Comparison of ENCODE assay signal across 8 cellular contexts in the genomic region with DNA sequence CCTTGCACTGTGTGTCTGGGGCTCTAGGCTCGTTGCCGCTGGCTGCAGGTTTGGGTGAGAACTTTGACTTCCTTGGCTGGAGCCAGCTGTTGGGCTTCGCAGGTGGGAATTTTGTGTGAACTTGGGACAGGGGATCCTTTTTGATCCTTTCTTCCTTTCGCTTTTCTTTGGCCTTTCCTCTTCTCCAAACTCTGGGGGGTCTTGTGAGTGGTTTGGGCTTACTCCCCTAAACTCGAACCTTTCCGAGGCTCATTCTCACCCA. TPM values are rescaled to one million over a fixed set of nuclear protein-coding genes. Genes with fewer than 3 reads are reported as not detected.
DNase-seq lines count a peak whose midpoint lies in the region; ATAC-seq lines count a peak whose summit lies in the region.

No MANE protein-coding gene starts in this region.

- H3K27me3 ChIP-seq in layer of hippocampus (ENCODE audit: control insufficient read depth, insufficient read depth, low read length): no peaks in the 10 kb centered on the region

- H3K27ac ChIP-seq in layer of hippocampus (ENCODE audit: low read depth, low read length) (peak overlapping the region; percentile 66), substantia nigra (ENCODE audit: low read depth, low read length, poor library complexity, severe bottlenecking) (peak overlapping the region; percentile 78)

- peak overlapping the region; percentile 88 for H3K4me3 Mint-ChIP-seq in T-helper 2 cell treated with Interferon-gamma antibody and Interleukin-4, amounts not matched to agents 5 μg/mL and 100 μg/mL, for 36 hours
- peak overlapping the region; percentile 86 for H3K4me3 Mint-ChIP-seq in activated naive CD8-positive, alpha-beta T cell treated with anti-CD3 and anti-CD28 coated beads, Interleukin-2, amount 10 ng/mL, durations not matched to agents 7 days and 5 days

- H3K27ac Mint-ChIP-seq in T-helper 2 cell treated with Interferon-gamma antibody and Interleukin-4, amounts not matched to agents 5 μg/mL and 100 μg/mL, for 36 hours: peak overlapping the region; percentile 85
- H3K27ac Mint-ChIP-seq in activated naive CD8-positive, alpha-beta T cell treated with anti-CD3 and anti-CD28 coated beads, Interleukin-2, amount 10 ng/mL, durations not matched to agents 7 days and 5 days: peak overlapping the region; percentile 96

- H3K36me3 Mint-ChIP-seq in T-helper 2 cell treated with Interferon-gamma antibody and Interleukin-4, amounts not matched to agents 5 μg/mL and 100 μg/mL, for 36 hours (ENCODE audit: low read depth): peaks cover 5% of the 10 kb centered on the region
- peaks cover 5% of the 10 kb centered on the region for H3K36me3 Mint-ChIP-seq in activated naive CD8-positive, alpha-beta T cell treated with anti-CD3 and anti-CD28 coated beads, Interleukin-2, amount 10 ng/mL, durations not matched to agents 7 days and 5 days

- no peak for DNase-seq in T-helper 2 cell treated with Interferon-gamma antibody and Interleukin-4, amounts not matched to agents 5 μg/mL and 100 μg/mL, for 36 hours (ENCODE audit: low spot score)
- DNase-seq in T-helper 2 cell: no peak
- DNase-seq in activated naive CD8-positive, alpha-beta T cell treated with anti-CD3 and anti-CD28 coated beads, Interleukin-2, amount 10 ng/mL, durations not matched to agents 7 days and 5 days: no peak
- DNase-seq in substantia nigra (lab: John Stamatoyannopoulos, UW): no peak
- DNase-seq in HT-29 (ENCODE audit: low spot score): no peak
- DNase-seq in amygdala (lab: John Stamatoyannopoulos, UW): no peak

- no peaks in the 10 kb centered on the region for H3K27me3 Mint-ChIP-seq in T-helper 2 cell treated with Interferon-gamma antibody and Interleukin-4, amounts not matched to agents 5 μg/mL and 100 μg/mL, for 36 hours (ENCODE audit: low read depth)
- peaks cover 2% of the 10 kb centered on the region for H3K27me3 Mint-ChIP-seq in activated naive CD8-positive, alpha-beta T cell treated with anti-CD3 and anti-CD28 coated beads, Interleukin-2, amount 10 ng/mL, durations not matched to agents 7 days and 5 days

- peaks cover 9% of the 10 kb centered on the region for H3K9me3 Mint-ChIP-seq in T-helper 2 cell treated with Interferon-gamma antibody and Interleukin-4, amounts not matched to agents 5 μg/mL and 100 μg/mL, for 36 hours
- H3K9me3 Mint-ChIP-seq in activated naive CD8-positive, alpha-beta T cell treated with anti-CD3 and anti-CD28 coated beads, Interleukin-2, amount 10 ng/mL, durations not matched to agents 7 days and 5 days: peaks cover 3% of the 10 kb centered on the region

- no peak for ATAC-seq in activated naive CD8-positive, alpha-beta T cell treated with anti-CD3 and anti-CD28 coated beads, Interleukin-2, amount 10 ng/mL, durations not matched to agents 7 days and 5 days (ENCODE audit: low read depth)
- ATAC-seq in HG02970 (IDR thresholded peaks at IDR 0.05; ENCODE audit: low FRiP score, unreplicated experiment): no peak

- POLR2A ChIA-PET in activated naive CD8-positive, alpha-beta T cell treated with anti-CD3 and anti-CD28 coated beads, Interleukin-2, amount 10 ng/mL, durations not matched to agents 7 days and 5 days (lab: Charles Lee): interaction anchor here (1.1 to 3.9 kb wide), 4 partner anchors 8 to 111 kb away, joined by 3 to 69 read pairs (median 4); a partner anchor contains a TSS

- H3K4me1 Mint-ChIP-seq in T-helper 2 cell treated with Interferon-gamma antibody and Interleukin-4, amounts not matched to agents 5 μg/mL and 100 μg/mL, for 36 hours (ENCODE audit: low read depth): peaks cover 27% of the 10 kb centered on the region
- H3K4me1 Mint-ChIP-seq in activated naive CD8-positive, alpha-beta T cell treated with anti-CD3 and anti-CD28 coated beads, Interleukin-2, amount 10 ng/mL, durations not matched to agents 7 days and 5 days: peaks cover 23% of the 10 kb centered on the region

RNA-seq across cellular contexts. Expression of a gene that starts 0.6 kb away (rescaled TPM):
- total RNA-seq in activated naive CD8-positive, alpha-beta T cell treated with anti-CD3 and anti-CD28 coated beads, Interleukin-2, amount 10 ng/mL, durations not matched to agents 7 days and 5 days: 10 to 100 TPM; 28.6 to 30.2 TPM
- 41.0 and 42.0 TPM in 2 replicates for total RNA-seq in HT-29 (2014; rRNA removed; shearing (Covaris generic))
